In genomic region chr7:4631664-4632171, GRCh38 we compare ENCODE assay signal across 2 cellular contexts.
A peak's percentile ranks its signal among the peaks of the same experiment; 100 is the strongest.
TF ChIP-seq lines count a peak whose summit lies in the region.

No MANE protein-coding gene starts in this region.

TF ChIP-seq in A549, 52 proteins besides CTCF, POLR2A, EP300 and RAD21 (continued from another document and continues in another):
- no peak for TF ChIP-seq KDM5A (IDR thresholded peaks at IDR 0.05)
- TF ChIP-seq HMGXB4 (CRISPR knock-in tag; IDR thresholded peaks at IDR 0.05; ENCODE audit: borderline replicate concordance), result no peak
- no peak for TF ChIP-seq HDAC2 (IDR thresholded peaks at IDR 0.05)
- no peak for TF ChIP-seq TP53 (CRISPR knock-in tag; IDR thresholded peaks at IDR 0.05)
- no peak for TF ChIP-seq ZFP36 (IDR thresholded peaks at IDR 0.05; ENCODE audit: borderline replicate concordance, partially characterized antibody)
- no peak for TF ChIP-seq EHF (CRISPR knock-in tag; IDR thresholded peaks at IDR 0.05)
- TF ChIP-seq CBX2 (IDR thresholded peaks at IDR 0.05; ENCODE audit: borderline replicate concordance, low read depth), result no peak
- no peak for TF ChIP-seq POLR2AphosphoS2 (conservative IDR thresholded peaks at IDR 0.05; ENCODE audit: low read length)
- no peak for TF ChIP-seq NPAS2 (CRISPR knock-in tag; IDR thresholded peaks at IDR 0.05; ENCODE audit: borderline replicate concordance)
- no peak for TF ChIP-seq PBX3 (IDR thresholded peaks at IDR 0.05)
- TF ChIP-seq NR3C1 (IDR thresholded peaks at IDR 0.05), result no peak
- TF ChIP-seq ATOH8 (CRISPR knock-in tag; IDR thresholded peaks at IDR 0.05; ENCODE audit: low read depth), result no peak
- TF ChIP-seq ESRRA (IDR thresholded peaks at IDR 0.05; ENCODE audit: borderline replicate concordance, low read length), result no peak
- no peak for TF ChIP-seq FOSL2 (IDR thresholded peaks at IDR 0.05)
- peak; percentile 48; the same call in 1 of the 2 replicates for TF ChIP-seq FOSL2 (CRISPR knock-in tag; IDR thresholded peaks at IDR 0.05)
- TF ChIP-seq HES2 (IDR thresholded peaks at IDR 0.05), result peak; percentile 51; the same call in 1 of the 2 replicates
- TF ChIP-seq JUNB (IDR thresholded peaks at IDR 0.05), result no peak
- no peak for TF ChIP-seq KDM1A (IDR thresholded peaks at IDR 0.05; ENCODE audit: low read depth)
- TF ChIP-seq HOXA7 (CRISPR knock-in tag; IDR thresholded peaks at IDR 0.05), result no peak
- TF ChIP-seq, protein P1, sequence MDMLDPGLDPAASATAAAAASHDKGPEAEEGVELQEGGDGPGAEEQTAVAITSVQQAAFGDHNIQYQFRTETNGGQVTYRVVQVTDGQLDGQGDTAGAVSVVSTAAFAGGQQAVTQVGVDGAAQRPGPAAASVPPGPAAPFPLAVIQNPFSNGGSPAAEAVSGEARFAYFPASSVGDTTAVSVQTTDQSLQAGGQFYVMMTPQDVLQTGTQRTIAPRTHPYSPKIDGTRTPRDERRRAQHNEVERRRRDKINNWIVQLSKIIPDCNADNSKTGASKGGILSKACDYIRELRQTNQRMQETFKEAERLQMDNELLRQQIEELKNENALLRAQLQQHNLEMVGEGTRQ (IDR thresholded peaks at IDR 0.05), result peak; percentile 80
- no peak for TF ChIP-seq CHD4 (IDR thresholded peaks at IDR 0.05; ENCODE audit: borderline replicate concordance)
- TF ChIP-seq ZC3H11A (IDR thresholded peaks at IDR 0.05), result no peak
- 0 out of 2 replicates have a peak, but pooled peaks have one; percentile 32 for TF ChIP-seq HOXB5 (CRISPR knock-in tag; IDR thresholded peaks at IDR 0.05)
- TF ChIP-seq MAZ (IDR thresholded peaks at IDR 0.05; ENCODE audit: borderline replicate concordance, low read depth, low read length), result 0 out of 2 replicates have a peak, but pooled peaks have one; percentile 22
- TF ChIP-seq MAX (IDR thresholded peaks at IDR 0.05), result peak; percentile 95
- no peak for TF ChIP-seq HEYL (CRISPR knock-in tag; IDR thresholded peaks at IDR 0.05)
- TF ChIP-seq TFCP2L1 (CRISPR knock-in tag; IDR thresholded peaks at IDR 0.05), result no peak
- no peak for TF ChIP-seq PHF8 (IDR thresholded peaks at IDR 0.05; ENCODE audit: borderline replicate concordance, low read depth)
- TF ChIP-seq CHD2 (IDR thresholded peaks at IDR 0.05; ENCODE audit: low read length, partially characterized antibody), result no peak
- no peak for TF ChIP-seq FOXS1 (CRISPR knock-in tag; IDR thresholded peaks at IDR 0.05)

TF ChIP-seq in HEK293, 187 proteins besides CTCF, POLR2A, EP300 and RAD21 (continued from another document):
- TF ChIP-seq ZNF654 (tag by site-specific recombination; IDR thresholded peaks at IDR 0.05; ENCODE audit: low read depth) (peak; percentile 88), ZIC2 (tag by site-specific recombination; IDR thresholded peaks at IDR 0.05) (no peak; the same call in 1 of the 2 replicates), ZSCAN16 (tag by site-specific recombination; IDR thresholded peaks at IDR 0.05) (no peak), TRIM28 (IDR thresholded peaks at IDR 0.05; ENCODE audit: borderline replicate concordance, low read length) (no peak), ZNF132 (tag by site-specific recombination; IDR thresholded peaks at IDR 0.05; ENCODE audit: borderline replicate concordance) (no peak), ZSCAN30 (tag by site-specific recombination; IDR thresholded peaks at IDR 0.05) (no peak), TCF7L2 (IDR thresholded peaks at IDR 0.05; ENCODE audit: borderline replicate concordance, low read depth, low read length) (peak; percentile 94), ZNF184 (tag by site-specific recombination; IDR thresholded peaks at IDR 0.05) (no peak), ZNF837 (tag by site-specific recombination; IDR thresholded peaks at IDR 0.05) (no peak), ZNF175 (tag by site-specific recombination; IDR thresholded peaks at IDR 0.05) (no peak), ZNF623 (tag by site-specific recombination; IDR thresholded peaks at IDR 0.05) (no peak), ZNF555 (tag by site-specific recombination; conservative IDR thresholded peaks at IDR 0.05) (no peak), ZBTB8A (tag by site-specific recombination; IDR thresholded peaks at IDR 0.05) (no peak), ZNF416 (tag by site-specific recombination; IDR thresholded peaks at IDR 0.05) (no peak), ZNF2 (tag by site-specific recombination; IDR thresholded peaks at IDR 0.05) (no peak), SCRT2 (tag by site-specific recombination; IDR thresholded peaks at IDR 0.05) (0 out of 2 replicates have a peak, but pooled peaks have one; percentile 27), ZNF600 (tag by site-specific recombination; IDR thresholded peaks at IDR 0.05) (peak; percentile 50; the same call in 1 of the 2 replicates), ZBTB17 (tag by site-specific recombination; IDR thresholded peaks at IDR 0.05) (peak; percentile 96), IKZF3 (tag by site-specific recombination; IDR thresholded peaks at IDR 0.05) (0 out of 2 replicates have a peak, but pooled peaks have one; percentile 15), ZNF335 (tag by site-specific recombination; conservative IDR thresholded peaks at IDR 0.05) (peak; percentile 95), GLI4 (tag by site-specific recombination; IDR thresholded peaks at IDR 0.05) (no peak), ZNF214 (tag by site-specific recombination; IDR thresholded peaks at IDR 0.05; ENCODE audit: borderline replicate concordance) (no peak), ZNF23 (tag by site-specific recombination; IDR thresholded peaks at IDR 0.05; ENCODE audit: borderline replicate concordance) (no peak), ZNF394 (tag by site-specific recombination; IDR thresholded peaks at IDR 0.05; ENCODE audit: borderline replicate concordance) (0 out of 2 replicates have a peak, but pooled peaks have one; percentile 57), ZNF354C (tag by site-specific recombination; IDR thresholded peaks at IDR 0.05; ENCODE audit: borderline replicate concordance, low read depth) (no peak)
- TF ChIP-seq, protein P2, sequence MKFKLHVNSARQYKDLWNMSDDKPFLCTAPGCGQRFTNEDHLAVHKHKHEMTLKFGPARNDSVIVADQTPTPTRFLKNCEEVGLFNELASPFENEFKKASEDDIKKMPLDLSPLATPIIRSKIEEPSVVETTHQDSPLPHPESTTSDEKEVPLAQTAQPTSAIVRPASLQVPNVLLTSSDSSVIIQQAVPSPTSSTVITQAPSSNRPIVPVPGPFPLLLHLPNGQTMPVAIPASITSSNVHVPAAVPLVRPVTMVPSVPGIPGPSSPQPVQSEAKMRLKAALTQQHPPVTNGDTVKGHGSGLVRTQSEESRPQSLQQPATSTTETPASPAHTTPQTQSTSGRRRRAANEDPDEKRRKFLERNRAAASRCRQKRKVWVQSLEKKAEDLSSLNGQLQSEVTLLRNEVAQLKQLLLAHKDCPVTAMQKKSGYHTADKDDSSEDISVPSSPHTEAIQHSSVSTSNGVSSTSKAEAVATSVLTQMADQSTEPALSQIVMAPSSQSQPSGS (tag by site-specific recombination; IDR thresholded peaks at IDR 0.05; ENCODE audit: low read depth), result no peak
- TF ChIP-seq, protein P3, sequence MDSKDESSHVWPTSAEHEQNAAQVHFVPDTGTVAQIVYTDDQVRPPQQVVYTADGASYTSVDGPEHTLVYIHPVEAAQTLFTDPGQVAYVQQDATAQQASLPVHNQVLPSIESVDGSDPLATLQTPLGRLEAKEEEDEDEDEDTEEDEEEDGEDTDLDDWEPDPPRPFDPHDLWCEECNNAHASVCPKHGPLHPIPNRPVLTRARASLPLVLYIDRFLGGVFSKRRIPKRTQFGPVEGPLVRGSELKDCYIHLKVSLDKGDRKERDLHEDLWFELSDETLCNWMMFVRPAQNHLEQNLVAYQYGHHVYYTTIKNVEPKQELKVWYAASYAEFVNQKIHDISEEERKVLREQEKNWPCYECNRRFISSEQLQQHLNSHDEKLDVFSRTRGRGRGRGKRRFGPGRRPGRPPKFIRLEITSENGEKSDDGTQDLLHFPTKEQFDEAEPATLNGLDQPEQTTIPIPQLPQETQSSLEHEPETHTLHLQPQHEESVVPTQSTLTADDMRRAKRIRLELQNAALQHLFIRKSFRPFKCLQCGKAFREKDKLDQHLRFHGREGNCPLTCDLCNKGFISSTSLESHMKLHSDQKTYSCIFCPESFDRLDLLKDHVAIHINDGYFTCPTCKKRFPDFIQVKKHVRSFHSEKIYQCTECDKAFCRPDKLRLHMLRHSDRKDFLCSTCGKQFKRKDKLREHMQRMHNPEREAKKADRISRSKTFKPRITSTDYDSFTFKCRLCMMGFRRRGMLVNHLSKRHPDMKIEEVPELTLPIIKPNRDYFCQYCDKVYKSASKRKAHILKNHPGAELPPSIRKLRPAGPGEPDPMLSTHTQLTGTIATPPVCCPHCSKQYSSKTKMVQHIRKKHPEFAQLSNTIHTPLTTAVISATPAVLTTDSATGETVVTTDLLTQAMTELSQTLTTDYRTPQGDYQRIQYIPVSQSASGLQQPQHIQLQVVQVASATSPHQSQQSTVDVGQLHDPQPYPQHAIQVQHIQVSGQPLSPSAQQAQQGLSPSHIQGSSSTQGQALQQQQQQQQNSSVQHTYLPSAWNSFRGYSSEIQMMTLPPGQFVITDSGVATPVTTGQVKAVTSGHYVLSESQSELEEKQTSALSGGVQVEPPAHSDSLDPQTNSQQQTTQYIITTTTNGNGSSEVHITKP (tag by site-specific recombination; IDR thresholded peaks at IDR 0.05), result 0 out of 2 replicates have a peak, but pooled peaks have one; percentile 17
- TF ChIP-seq, protein P4, sequence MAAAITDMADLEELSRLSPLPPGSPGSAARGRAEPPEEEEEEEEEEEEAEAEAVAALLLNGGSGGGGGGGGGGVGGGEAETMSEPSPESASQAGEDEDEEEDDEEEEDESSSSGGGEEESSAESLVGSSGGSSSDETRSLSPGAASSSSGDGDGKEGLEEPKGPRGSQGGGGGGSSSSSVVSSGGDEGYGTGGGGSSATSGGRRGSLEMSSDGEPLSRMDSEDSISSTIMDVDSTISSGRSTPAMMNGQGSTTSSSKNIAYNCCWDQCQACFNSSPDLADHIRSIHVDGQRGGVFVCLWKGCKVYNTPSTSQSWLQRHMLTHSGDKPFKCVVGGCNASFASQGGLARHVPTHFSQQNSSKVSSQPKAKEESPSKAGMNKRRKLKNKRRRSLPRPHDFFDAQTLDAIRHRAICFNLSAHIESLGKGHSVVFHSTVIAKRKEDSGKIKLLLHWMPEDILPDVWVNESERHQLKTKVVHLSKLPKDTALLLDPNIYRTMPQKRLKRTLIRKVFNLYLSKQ (tag by site-specific recombination; IDR thresholded peaks at IDR 0.05; ENCODE audit: borderline replicate concordance), result no peak
- TF ChIP-seq, protein P5, sequence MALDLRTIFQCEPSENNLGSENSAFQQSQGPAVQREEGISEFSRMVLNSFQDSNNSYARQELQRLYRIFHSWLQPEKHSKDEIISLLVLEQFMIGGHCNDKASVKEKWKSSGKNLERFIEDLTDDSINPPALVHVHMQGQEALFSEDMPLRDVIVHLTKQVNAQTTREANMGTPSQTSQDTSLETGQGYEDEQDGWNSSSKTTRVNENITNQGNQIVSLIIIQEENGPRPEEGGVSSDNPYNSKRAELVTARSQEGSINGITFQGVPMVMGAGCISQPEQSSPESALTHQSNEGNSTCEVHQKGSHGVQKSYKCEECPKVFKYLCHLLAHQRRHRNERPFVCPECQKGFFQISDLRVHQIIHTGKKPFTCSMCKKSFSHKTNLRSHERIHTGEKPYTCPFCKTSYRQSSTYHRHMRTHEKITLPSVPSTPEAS (tag by site-specific recombination; IDR thresholded peaks at IDR 0.05), result no peak
